ENCODE assay signal across 20 cellular contexts in genomic region chr7:37504791-37505190, GRCh38.
"Had no signal": no experiment of that assay in that cellular context is flagged by ENCODE, and none has a peak within 500 bp of the region (broad histone marks: within the 10 kb centered on the region; RNA-seq: fewer than 3 reads in every experiment).

No MANE protein-coding gene starts in this region.

- H3K9me3 ChIP-seq: breast epithelium, heart left ventricle, vagina had no signal

- H3K27ac ChIP-seq: breast epithelium, epithelial cell of prostate, vagina had no signal

- H3K27me3 ChIP-seq: breast epithelium, vagina had no signal

- H3K4me3 Mint-ChIP-seq: activated CD4-positive, alpha-beta T cell treated with anti-CD3 and anti-CD28 coated beads, Interleukin-2, amount 10 ng/mL, durations not matched to agents 24 days and 14 days; activated CD8-positive, alpha-beta T cell treated with anti-CD3 and anti-CD28 coated beads, Interleukin-2, amount 10 ng/mL, durations not matched to agents 7 days and 5 days; activated T-cell treated with anti-CD3 and anti-CD28 coated beads, Interleukin-2, amount 50 U/mL, for 4 hours; dendritic cell treated with granulocyte-macrophage colony-stimulating factor and Interleukin-4, amounts not matched to agents 40 ng/mL and 50 ng/mL, for 4 days; effector memory CD8-positive, alpha-beta T cell; immature natural killer cell; nephron had no signal

- H3K36me3 ChIP-seq: breast epithelium, heart left ventricle, vagina had no signal

- H3K4me3 ChIP-seq: breast epithelium, heart left ventricle, vagina had no signal

- H3K4me1 ChIP-seq: breast epithelium, vagina had no signal

- H3K27ac Mint-ChIP-seq: activated CD4-positive, alpha-beta T cell treated with anti-CD3 and anti-CD28 coated beads, Interleukin-2, amount 10 ng/mL, durations not matched to agents 24 days and 14 days; activated CD8-positive, alpha-beta T cell treated with anti-CD3 and anti-CD28 coated beads, Interleukin-2, amount 10 ng/mL, durations not matched to agents 7 days and 5 days; dendritic cell treated with granulocyte-macrophage colony-stimulating factor and Interleukin-4, amounts not matched to agents 40 ng/mL and 50 ng/mL, for 4 days; effector memory CD8-positive, alpha-beta T cell; immature natural killer cell; nephron had no signal

- H3K9me3 Mint-ChIP-seq: activated CD4-positive, alpha-beta T cell treated with anti-CD3 and anti-CD28 coated beads, Interleukin-2, amount 10 ng/mL, durations not matched to agents 24 days and 14 days; activated T-cell treated with anti-CD3 and anti-CD28 coated beads, Interleukin-2, amount 50 U/mL, for 4 hours; dendritic cell treated with granulocyte-macrophage colony-stimulating factor and Interleukin-4, amounts not matched to agents 40 ng/mL and 50 ng/mL, for 4 days; effector memory CD8-positive, alpha-beta T cell; immature natural killer cell; nephron had no signal

- H3K4me1 Mint-ChIP-seq: activated CD4-positive, alpha-beta T cell treated with anti-CD3 and anti-CD28 coated beads, Interleukin-2, amount 10 ng/mL, durations not matched to agents 24 days and 14 days; immature natural killer cell; nephron had no signal

- DNase-seq: activated CD4-positive, alpha-beta T cell treated with anti-CD3 and anti-CD28 coated beads, Interleukin-2, amount 10 ng/mL, durations not matched to agents 24 days and 14 days; activated CD8-positive, alpha-beta T cell treated with anti-CD3 and anti-CD28 coated beads, Interleukin-2, amount 10 ng/mL, durations not matched to agents 7 days and 5 days; activated naive CD4-positive, alpha-beta T cell treated with anti-CD3 and anti-CD28 coated beads, Interleukin-2, amount 50 U/mL, for 16 hours; activated T-cell treated with anti-CD3 and anti-CD28 coated beads, Interleukin-2, amount 50 U/mL, for 4 hours; cerebellar nuclear complex; effector memory CD8-positive, alpha-beta T cell; heart left ventricle; immature natural killer cell; kidney glomerular epithelial cell; mesendoderm; occipital lobe; stimulated activated CD4-positive, alpha-beta T cell treated with anti-CD3 and anti-CD28 coated beads, Interleukin-2, amount 100 ng/mL, for 24 hours; stimulated activated naive CD4-positive, alpha-beta T cell treated with Interleukin-2 at 50 U/mL for 16 hours; T1000; trophoblast cell had no signal
